21 cellular contexts compared by ENCODE assay signal in genomic region chr9:76700916-76701315, GRCh38.
"Had no signal": no experiment of that assay in that cellular context is flagged by ENCODE, and none has a peak within 500 bp of the region (broad histone marks: within the 10 kb centered on the region; RNA-seq: fewer than 3 reads in every experiment).

No MANE protein-coding gene starts in this region.

- H3K36me3 Mint-ChIP-seq: memory B cell, natural killer cell had no signal

- H3K36me3 ChIP-seq: cardiac muscle cell, heart left ventricle, left ventricle myocardium inferior, uterus had no signal

- H3K4me3 Mint-ChIP-seq: activated T-cell treated with anti-CD3 and anti-CD28 coated beads, Interleukin-2, amount 50 U/mL, for 72 hours; dendritic cell treated with granulocyte-macrophage colony-stimulating factor and Interleukin-4, amounts not matched to agents 40 ng/mL and 50 ng/mL, for 4 days; effector memory CD8-positive, alpha-beta T cell; memory B cell; natural killer cell; T-helper 17 cell had no signal

- H3K9me3 Mint-ChIP-seq: activated T-cell treated with anti-CD3 and anti-CD28 coated beads, Interleukin-2, amount 50 U/mL, for 72 hours; dendritic cell treated with granulocyte-macrophage colony-stimulating factor and Interleukin-4, amounts not matched to agents 40 ng/mL and 50 ng/mL, for 4 days; effector memory CD8-positive, alpha-beta T cell; memory B cell; natural killer cell had no signal

- H3K27me3 ChIP-seq: cardiac muscle cell, foreskin keratinocyte, tibial artery, uterus had no signal

- H3K27ac ChIP-seq: cardiac muscle cell, epithelial cell of prostate, foreskin keratinocyte, heart left ventricle, left ventricle myocardium inferior, tibial artery, uterus had no signal

- H3K9me3 ChIP-seq: heart left ventricle, left ventricle myocardium inferior, tibial artery, uterus had no signal

- H3K27ac Mint-ChIP-seq: activated T-cell treated with anti-CD3 and anti-CD28 coated beads, Interleukin-2, amount 50 U/mL, for 72 hours; dendritic cell treated with granulocyte-macrophage colony-stimulating factor and Interleukin-4, amounts not matched to agents 40 ng/mL and 50 ng/mL, for 4 days; effector memory CD8-positive, alpha-beta T cell; memory B cell; natural killer cell; T-helper 17 cell had no signal

- ATAC-seq: activated T-cell treated with anti-CD3 and anti-CD28 coated beads, Interleukin-2, amount 50 U/mL, for 72 hours; effector memory CD8-positive, alpha-beta T cell; foreskin keratinocyte; heart left ventricle; natural killer cell; T-helper 17 cell had no signal

- DNase-seq: activated CD4-positive, alpha-beta T cell treated with anti-CD3 and anti-CD28 coated beads, Interleukin-2, amount 50 U/mL, for 4 hours; activated effector memory CD4-positive, alpha-beta T cell treated with anti-CD3 and anti-CD28 coated beads, Interleukin-2, amount 50 U/mL, for 16 hours; activated naive CD4-positive, alpha-beta T cell treated with anti-CD3 and anti-CD28 coated beads, Interleukin-2, amount 50 U/mL, for 16 hours; activated T-cell treated with anti-CD3 and anti-CD28 coated beads, Interleukin-2, amount 50 U/mL, for 72 hours; effector memory CD8-positive, alpha-beta T cell; foreskin keratinocyte; heart left ventricle; left ventricle myocardium inferior; natural killer cell; occipital lobe; posterior cingulate gyrus; stimulated activated CD4-positive, alpha-beta T cell treated with anti-CD3 and anti-CD28 coated beads, Interleukin-12 subunit alpha, Interleukin-12 subunit beta, amount 100 ng/mL, for 4 hours; stimulated activated CD4-positive, alpha-beta T cell treated with anti-CD3 and anti-CD28 coated beads, Interleukin-1b, Interleukin-23, amount 100 ng/mL, for 48 hours; stimulated activated naive CD4-positive, alpha-beta T cell treated with Interleukin-2 at 50 U/mL for 16 hours; T-helper 17 cell; tibial artery; uterus had no signal

- H3K4me1 ChIP-seq: foreskin keratinocyte, left ventricle myocardium inferior, uterus had no signal

- H3K4me3 ChIP-seq: cardiac muscle cell, heart left ventricle, left ventricle myocardium inferior, tibial artery, uterus had no signal
